9 cellular contexts compared by ENCODE assay signal in the genomic region with DNA sequence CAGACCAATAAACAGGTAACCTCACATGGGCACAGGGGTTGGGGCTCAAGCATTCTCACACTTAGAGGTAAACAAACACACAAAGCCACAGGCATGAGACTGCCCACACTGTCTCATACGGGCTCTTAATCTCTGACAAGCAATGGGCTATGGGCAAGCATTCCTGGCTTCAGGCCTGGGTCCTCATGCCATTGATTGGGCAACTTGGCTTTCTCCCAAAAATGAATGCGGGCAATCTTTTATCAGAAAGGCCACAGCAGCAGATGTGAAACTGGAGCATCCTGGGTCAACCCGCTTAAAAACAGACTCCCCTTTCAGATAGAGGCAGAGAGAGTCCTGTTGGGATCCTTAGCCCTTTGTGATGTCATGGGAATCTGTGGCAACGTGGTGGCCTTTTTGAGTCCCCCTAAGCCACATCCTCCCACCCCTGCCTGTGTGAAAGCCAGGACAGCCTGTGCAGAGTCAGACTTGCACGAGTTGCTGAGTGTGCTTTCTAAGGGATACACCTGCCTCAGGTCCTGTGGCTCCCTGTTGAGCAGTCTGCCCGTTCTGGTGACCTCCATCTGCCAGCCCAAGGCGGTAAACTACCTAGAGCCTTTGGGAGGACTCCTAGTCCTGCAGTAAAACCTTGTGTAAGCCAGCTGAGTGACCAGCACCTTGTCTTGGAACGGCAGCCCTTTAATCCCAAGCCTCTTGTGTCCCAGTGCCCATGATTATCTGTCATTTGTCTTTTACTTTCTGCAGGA.
DNase-seq lines count a peak whose midpoint lies in the region; ATAC-seq and TF ChIP-seq lines count a peak whose summit lies in the region.
"Had no signal": no experiment of that assay in that cellular context is flagged by ENCODE, and none has a peak within 500 bp of the region (broad histone marks: within the 10 kb centered on the region; RNA-seq: fewer than 3 reads in every experiment).

No MANE protein-coding gene starts in this region.

- no peak overlapping the region for H3K4me3 ChIP-seq in CD8-positive, alpha-beta memory T cell (ENCODE audit: low read length)

- CTCF ChIA-PET in CD8-positive, alpha-beta memory T cell (lab: Charles Lee), result no interaction called here

- TF ChIP-seq CTCF in brain (conservative IDR thresholded peaks at IDR 0.05) (no peak), GM20000 (IDR thresholded peaks at IDR 0.05; ENCODE audit: extremely low read depth, missing control alignments) (no peak)

- H3K36me3 Mint-ChIP-seq in CD8-positive, alpha-beta memory T cell, result peaks cover 0 to 8% (median 4%) of the 10 kb centered on the region in 3 donors
- H3K36me3 Mint-ChIP-seq in brain, result peaks cover 33% of the 10 kb centered on the region

- no peaks in the 10 kb centered on the region for H3K9me3 ChIP-seq in CD8-positive, alpha-beta memory T cell (ENCODE audit: low read length)

- no peaks in the 10 kb centered on the region for H3K36me3 ChIP-seq in CD8-positive, alpha-beta memory T cell (ENCODE audit: insufficient read depth, low read length)
- H3K36me3 ChIP-seq: brain microvascular endothelial cell had no signal

- peak overlapping the region in 7 of 8 donors; percentile 30 to 86 (median 84) for H3K27ac Mint-ChIP-seq in CD8-positive, alpha-beta memory T cell
- peak overlapping the region in 4 of 5 experiments; percentile 4 to 42 (median 18) for H3K27ac Mint-ChIP-seq in brain

- H3K4me1 Mint-ChIP-seq in CD8-positive, alpha-beta memory T cell, result peaks cover 43 to 69% (median 63%) of the 10 kb centered on the region in 3 donors
- H3K4me1 Mint-ChIP-seq in brain, result peaks cover 10% of the 10 kb centered on the region

- POLR2A ChIA-PET in CD8-positive, alpha-beta memory T cell (lab: Charles Lee), result no interaction called here

- H3K27me3 Mint-ChIP-seq in CD8-positive, alpha-beta memory T cell, result no peaks in the 10 kb centered on the region
- H3K27me3 Mint-ChIP-seq in brain, result no peaks in the 10 kb centered on the region

- no peaks in the 10 kb centered on the region for H3K9me3 Mint-ChIP-seq in CD8-positive, alpha-beta memory T cell
- peaks cover 0 to 9% (median 6%) of the 10 kb centered on the region in 5 experiments for H3K9me3 Mint-ChIP-seq in brain

- H3K4me3 Mint-ChIP-seq in CD8-positive, alpha-beta memory T cell, result peak overlapping the region in 2 of 7 donors; percentile 22 to 58
- H3K4me3 Mint-ChIP-seq in brain, result no peak overlapping the region

- H3K27ac ChIP-seq in CD8-positive, alpha-beta memory T cell (ENCODE audit: low read depth, low read length), result no peak overlapping the region
- H3K27ac ChIP-seq: brain microvascular endothelial cell had no signal

- no peak for DNase-seq in CD8-positive, alpha-beta memory T cell
- peak; percentile 56 for DNase-seq in MV-4-11 (lab: John Stamatoyannopoulos, UW)
- DNase-seq in myocyte (ENCODE audit: low read depth), result peak; percentile 67
- DNase-seq in GM20000 (ENCODE audit: low spot score), result no peak
- DNase-seq: brain microvascular endothelial cell had no signal

- H3K27me3 ChIP-seq in CD8-positive, alpha-beta memory T cell (ENCODE audit: insufficient read depth, low read length, poor library complexity, severe bottlenecking), result no peaks in the 10 kb centered on the region
- H3K27me3 ChIP-seq: brain microvascular endothelial cell had no signal

- H3K4me1 ChIP-seq in CD8-positive, alpha-beta memory T cell (ENCODE audit: insufficient read depth, low read length), result peaks cover 38% of the 10 kb centered on the region

- no peak for ATAC-seq in HG03045 (IDR thresholded peaks at IDR 0.05; ENCODE audit: unreplicated experiment)
- no peak for ATAC-seq in HG03039 (IDR thresholded peaks at IDR 0.05; ENCODE audit: unreplicated experiment)
- no peak for ATAC-seq in HG02623 (IDR thresholded peaks at IDR 0.05; ENCODE audit: unreplicated experiment)

Comparison
In these comparisons a context has a peak if more than half of its experiments do, and no peak if none do; other contexts are left out.
1. DNase-seq: peak in MV-4-11 (single experiment) and myocyte (single experiment); none in CD8-positive, alpha-beta memory T cell (0 of 5) and GM20000 (single experiment).